ENCODE assay signal across 11 cellular contexts in genomic region chr1:104593418-104594187, GRCh38.
DNase-seq lines count a peak whose midpoint lies in the region; ATAC-seq and TF ChIP-seq lines count a peak whose summit lies in the region.
"Had no signal": no experiment of that assay in that cellular context is flagged by ENCODE, and none has a peak within 500 bp of the region (broad histone marks: within the 10 kb centered on the region; RNA-seq: fewer than 3 reads in every experiment).

No MANE protein-coding gene starts in this region.

- no peaks in the 10 kb centered on the region for H3K27me3 Mint-ChIP-seq in activated naive CD4-positive, alpha-beta T cell treated with anti-CD3 and anti-CD28 coated beads for 36 hours (ENCODE audit: low read depth)
- no peaks in the 10 kb centered on the region for H3K27me3 Mint-ChIP-seq in natural killer cell (ENCODE audit: low read depth in 2 of 2)

- H3K9me3 Mint-ChIP-seq in activated naive CD4-positive, alpha-beta T cell treated with anti-CD3 and anti-CD28 coated beads for 36 hours = peaks cover 21% of the 10 kb centered on the region
- peaks cover 10 to 21% of the 10 kb centered on the region in 2 donors for H3K9me3 Mint-ChIP-seq in natural killer cell

- H3K4me3 Mint-ChIP-seq in activated naive CD4-positive, alpha-beta T cell treated with anti-CD3 and anti-CD28 coated beads for 36 hours = no peak overlapping the region
- H3K4me3 Mint-ChIP-seq in natural killer cell = no peak overlapping the region

- no peak for TF ChIP-seq CTCF in natural killer cell (IDR thresholded peaks at IDR 0.05)

- H3K4me1 Mint-ChIP-seq in activated naive CD4-positive, alpha-beta T cell treated with anti-CD3 and anti-CD28 coated beads for 36 hours (ENCODE audit: low read depth) = no peaks in the 10 kb centered on the region
- no peaks in the 10 kb centered on the region for H3K4me1 Mint-ChIP-seq in natural killer cell

- DNase-seq in SIG-M5 treated with dmso at 0.1 percent for 504 hours (lab: John Stamatoyannopoulos, UW; ENCODE audit: unreplicated experiment) (peak; percentile 63), natural killer cell (no peak)
- DNase-seq in activated T-cell treated with anti-CD3 and anti-CD28 coated beads, Interleukin-2, amount 50 U/mL, for 1 hour = no peak
- no peak for DNase-seq in activated naive CD4-positive, alpha-beta T cell treated with anti-CD3 and anti-CD28 coated beads for 36 hours
- no peak for DNase-seq in stimulated activated CD8-positive, alpha-beta memory T cell treated with anti-CD3 and anti-CD28 coated beads, Interleukin-4, amount 100 ng/mL, for 48 hours
- DNase-seq: activated CD8-positive, alpha-beta memory T cell treated with anti-CD3 and anti-CD28 coated beads, Interleukin-2, amount 50 U/mL, for 48 hours; stimulated activated naive CD8-positive, alpha-beta T cell treated with anti-CD3 and anti-CD28 coated beads, Interleukin-15, Interleukin-2, amounts not matched to agents 100 U/mL and 50 U/mL, for 24 hours had no signal

- no peaks in the 10 kb centered on the region for H3K36me3 Mint-ChIP-seq in activated naive CD4-positive, alpha-beta T cell treated with anti-CD3 and anti-CD28 coated beads for 36 hours (ENCODE audit: low read depth)
- H3K36me3 Mint-ChIP-seq in natural killer cell = no peaks in the 10 kb centered on the region

- H3K27ac Mint-ChIP-seq in activated naive CD4-positive, alpha-beta T cell treated with anti-CD3 and anti-CD28 coated beads for 36 hours = no peak overlapping the region
- no peak overlapping the region for H3K27ac Mint-ChIP-seq in natural killer cell

- ATAC-seq in GM18505 (IDR thresholded peaks at IDR 0.05; ENCODE audit: unreplicated experiment) (peak; percentile 49), GM21576 (IDR thresholded peaks at IDR 0.05; ENCODE audit: unreplicated experiment) (peak; percentile 58), HG03378 (IDR thresholded peaks at IDR 0.05; ENCODE audit: unreplicated experiment) (peak; percentile 83), natural killer cell (no peak)
- ATAC-seq: Right ventricle myocardium inferior; stimulated activated naive CD8-positive, alpha-beta T cell treated with anti-CD3 and anti-CD28 coated beads, Interleukin-15, Interleukin-2, amounts not matched to agents 100 U/mL and 50 U/mL, for 24 hours had no signal

- intact Hi-C loops in activated naive CD4-positive, alpha-beta T cell treated with anti-CD3 and anti-CD28 coated beads for 36 hours (cut with micrococcal nuclease) = no loop called here
- intact Hi-C loops in natural killer cell (cut with micrococcal nuclease) = no loop called here

- TF ChIP-seq POLR2A in GM18505 (IDR thresholded peaks at IDR 0.05; ENCODE audit: borderline replicate concordance, extremely low read depth, insufficient read depth, insufficient read length) = no peak

- CTCF ChIA-PET in activated naive CD4-positive, alpha-beta T cell treated with anti-CD3 and anti-CD28 coated beads for 36 hours (lab: Charles Lee) = no interaction called here

Comparison
In these comparisons a context has a peak if more than half of its experiments do, and no peak if none do; other contexts are left out.
1. ATAC-seq: peak in GM18505 (single experiment), GM21576 (single experiment) and HG03378 (single experiment); none in natural killer cell (0 of 3).